In the genomic region with DNA sequence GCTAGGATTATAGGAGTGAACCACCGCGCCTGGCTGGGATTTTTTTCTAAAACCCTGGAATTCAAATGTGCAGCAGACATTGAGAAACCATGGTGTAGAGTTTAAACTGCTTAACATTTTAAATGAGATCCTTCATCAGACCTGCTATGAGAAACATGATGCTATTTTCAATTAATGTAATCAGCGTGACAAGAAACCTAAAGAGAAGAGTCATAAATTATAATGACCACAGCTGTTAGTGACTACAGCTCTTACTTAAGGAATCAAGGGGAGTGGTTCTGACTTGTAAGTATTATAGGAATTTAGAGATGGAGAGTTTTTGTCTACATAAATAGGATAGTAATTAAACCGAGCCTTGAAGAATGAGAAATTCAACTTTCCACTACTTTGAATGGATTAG, we compare ENCODE assay signal across 23 cellular contexts.
"Had no signal": no experiment of that assay in that cellular context is flagged by ENCODE, and none has a peak within 500 bp of the region (broad histone marks: within the 10 kb centered on the region; RNA-seq: fewer than 3 reads in every experiment).

No MANE protein-coding gene starts in this region.

- DNase-seq: dermis blood vessel endothelial cell; dorsolateral prefrontal cortex; effector CD4-positive, alpha-beta T cell; effector memory CD4-positive, alpha-beta T cell; foreskin melanocyte; gastrocnemius medialis; glutamatergic neuron; head of caudate nucleus; heart right ventricle; hippocampal formation; left cardiac atrium; left lung; left ventricle myocardium superior; lower lobe of right lung; mesenchymal stem cell; mucosa of descending colon; naive thymus-derived CD4-positive, alpha-beta T cell had no signal

- H3K4me3 ChIP-seq: coronary artery, dorsolateral prefrontal cortex, esophagus muscularis mucosa, gastrocnemius medialis, heart right ventricle, left lung, lower lobe of right lung, mucosa of descending colon had no signal

- H3K9me3 ChIP-seq: esophagus muscularis mucosa, gastrocnemius medialis, lower lobe of right lung, mucosa of descending colon had no signal

- FAIRE-seq: colon, endothelial cell of umbilical vein, islet of Langerhans, keratinocyte had no signal

- H3K36me3 ChIP-seq: esophagus muscularis mucosa, gastrocnemius medialis, heart right ventricle, left lung, lower lobe of right lung had no signal

- H3K27ac ChIP-seq: coronary artery, dorsolateral prefrontal cortex, esophagus muscularis mucosa, gastrocnemius medialis, heart right ventricle, left lung, lower lobe of right lung had no signal

- ATAC-seq: gastrocnemius medialis; heart right ventricle; left cardiac atrium; left lung; left ventricle myocardium superior; lower lobe of right lung; mucosa of descending colon; naive thymus-derived CD4-positive, alpha-beta T cell had no signal

- H3K27me3 ChIP-seq: esophagus muscularis mucosa, gastrocnemius medialis, heart right ventricle, left lung had no signal

- H3K4me1 ChIP-seq: esophagus muscularis mucosa, gastrocnemius medialis, heart right ventricle, left lung, lower lobe of right lung had no signal
